8 cellular contexts compared by ENCODE assay signal in genomic region chr1:54052934-54053744, GRCh38. TPM values are rescaled to one million over a fixed set of nuclear protein-coding genes. Genes with fewer than 3 reads are reported as not detected.
DNase-seq lines count a peak whose midpoint lies in the region; ATAC-seq and TF ChIP-seq lines count a peak whose summit lies in the region.

TCEANC2 (plus strand) TSS chr1:54053608; CDS start chr1:54054423, 815 bp downstream.
A gene with protein sequence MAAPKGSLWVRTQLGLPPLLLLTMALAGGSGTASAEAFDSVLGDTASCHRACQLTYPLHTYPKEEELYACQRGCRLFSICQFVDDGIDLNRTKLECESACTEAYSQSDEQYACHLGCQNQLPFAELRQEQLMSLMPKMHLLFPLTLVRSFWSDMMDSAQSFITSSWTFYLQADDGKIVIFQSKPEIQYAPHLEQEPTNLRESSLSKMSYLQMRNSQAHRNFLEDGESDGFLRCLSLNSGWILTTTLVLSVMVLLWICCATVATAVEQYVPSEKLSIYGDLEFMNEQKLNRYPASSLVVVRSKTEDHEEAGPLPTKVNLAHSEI (minus strand): TSS chr1:54053204. CDS start chr1:54053188, 16 bp downstream.

- intact Hi-C loops in Right ventricle myocardium superior (cut with DNase I) (no loop called here), transverse colon (cut with DNase I; ENCODE audit: low total_unique reads) (no loop called here)

- no peaks in the 10 kb centered on the region for H3K9me2 ChIP-seq in SU-DHL-6 (replicated peaks; ENCODE audit: insufficient read depth, low read length)

- H3K27me3 ChIP-seq in SU-DHL-6 (ENCODE audit: low read length) (no peaks in the 10 kb centered on the region), parathyroid adenoma (ENCODE audit: control insufficient read depth, insufficient read depth, low read length) (no peaks in the 10 kb centered on the region), transverse colon (no peaks in the 10 kb centered on the region)

- H3K36me3 ChIP-seq in SU-DHL-6 (ENCODE audit: low read length) (no peaks in the 10 kb centered on the region), parathyroid adenoma (ENCODE audit: control insufficient read depth, insufficient read depth, low read length) (no peaks in the 10 kb centered on the region), transverse colon (no peaks in the 10 kb centered on the region)

- H3K79me2 ChIP-seq in SU-DHL-6 (ENCODE audit: insufficient read depth, low read length) (peaks cover 57% of the 10 kb centered on the region), parathyroid adenoma (peaks cover 15% of the 10 kb centered on the region)

- H3K4me2 ChIP-seq in SU-DHL-6 (ENCODE audit: low read depth, low read length, poor library complexity, severe bottlenecking) (peak within 1 kb of the TSS; percentile 92), parathyroid adenoma (ENCODE audit: low read length) (peak within 1 kb of the TSS; percentile 78)

- in situ Hi-C loops in transverse colon (cut with MboI; ENCODE audit: low pct_ligation_motif_present in 1 of 4, low pct_unique_long_range_greater_than_20kb in 1 of 4, low sequenced_read_pairs in 3 of 4), result loop anchor here in 1 of 4 donors (25.0 kb wide), 1 partner anchor 759 kb away; the partner anchor contains the start of gene TTC22

- peak; percentile 90 for TF ChIP-seq POLR2A in transverse colon (IDR thresholded peaks at IDR 0.05)

- H3F3A ChIP-seq in SU-DHL-6 (ENCODE audit: insufficient read depth), result peaks cover 8% of the 10 kb centered on the region

- peak within 1 kb of the TSS; percentile 93 for H3K9ac ChIP-seq in SU-DHL-6 (ENCODE audit: low read length)
- peak within 1 kb of the TSS; percentile 53 for H3K9ac ChIP-seq in parathyroid adenoma

- no peaks in the 10 kb centered on the region for H4K20me1 ChIP-seq in SU-DHL-6 (ENCODE audit: low read depth, low read length)

- DNase-seq in GM12865 (ENCODE audit: low read depth) (peak; percentile 99), NCI-H1417 (lab: John Stamatoyannopoulos, UW) (peak; percentile 97 to 99 (median 98)), Right ventricle myocardium superior (peak; percentile 99), transverse colon (peak; percentile 98)
- peak; percentile 95 for DNase-seq in activated naive CD8-positive, alpha-beta T cell treated with anti-CD3 and anti-CD28 coated beads, Interleukin-2, amount 50 U/mL, for 16 hours (ENCODE audit: low read depth, low spot score)

- peak within 1 kb of the TSS; percentile 87 for H2AFZ ChIP-seq in SU-DHL-6 (ENCODE audit: low read depth, low read length, severe bottlenecking)
- H2AFZ ChIP-seq in parathyroid adenoma, result peak within 1 kb of the TSS; percentile 95

- peak within 1 kb of the TSS; percentile 76 for H3K27ac ChIP-seq in SU-DHL-6 (ENCODE audit: low read depth, low read length)
- H3K27ac ChIP-seq in parathyroid adenoma, result peak within 1 kb of the TSS; percentile 83
- H3K27ac ChIP-seq in transverse colon, result peak within 1 kb of the TSS; percentile 95 to 99 (median 98)

- WGBS in transverse colon (ENCODE audit: low coverage in 1 of 2), 2 donors, result 0% methylated on average over 56 of the region's 59 CpGs; no CpG with 5 or more reads in 1 of the 2 donors

- TF ChIP-seq EP300 in transverse colon (IDR thresholded peaks at IDR 0.05; ENCODE audit: low read depth), result no peak

- H3K9me3 ChIP-seq in SU-DHL-6 (ENCODE audit: insufficient read depth, low read length), result no peaks in the 10 kb centered on the region
- no peaks in the 10 kb centered on the region for H3K9me3 ChIP-seq in parathyroid adenoma (ENCODE audit: control insufficient read depth, low read length)
- no peaks in the 10 kb centered on the region for H3K9me3 ChIP-seq in transverse colon

- TF ChIP-seq CTCF in GM12865 (IDR thresholded peaks at IDR 0.05; ENCODE audit: insufficient read depth, low read depth, low read length, missing control alignments), result no peak
- TF ChIP-seq CTCF in SU-DHL-6 (IDR thresholded peaks at IDR 0.05; ENCODE audit: insufficient read depth, low read length, poor library complexity, severe bottlenecking), result no peak
- TF ChIP-seq CTCF in parathyroid adenoma (IDR thresholded peaks at IDR 0.05), result no peak
- peak in 2 of 5 experiments; percentile 3 to 35 for TF ChIP-seq CTCF in transverse colon (IDR thresholded peaks at IDR 0.05)

- H3K4me1 ChIP-seq in parathyroid adenoma (peaks cover 3% of the 10 kb centered on the region), transverse colon (peaks cover 25 to 52% (median 39%) of the 10 kb centered on the region in 4 donors)

- ATAC-seq in HG02759 (IDR thresholded peaks at IDR 0.05; ENCODE audit: unreplicated experiment) (peak; percentile 93), Right ventricle myocardium superior (ENCODE audit: poor library complexity) (peak; percentile 97)

- H3K4me3 ChIP-seq in GM12865 (ENCODE audit: low read depth, low read length) (peak within 1 kb of the TSS; percentile 93), SU-DHL-6 (ENCODE audit: insufficient read depth, low read length, poor library complexity, severe bottlenecking) (peak within 1 kb of the TSS; percentile 92), parathyroid adenoma (ENCODE audit: low read depth, low read length) (peak within 1 kb of the TSS; percentile 69), transverse colon (peak within 1 kb of the TSS; percentile 68 to 92 (median 86))

RNA-seq across cellular contexts. Expression of gene TCEANC2, which starts in this region (rescaled TPM):
- total RNA-seq in Right ventricle myocardium superior, result 5.3 TPM
- total RNA-seq in transverse colon, result 1 to 10 TPM; 1.4 to 7.1 (median 5.7) TPM

RNA-seq across cellular contexts. Expression of the second gene that starts in this region (rescaled TPM):
- total RNA-seq in Right ventricle myocardium superior, result 310 TPM
- total RNA-seq in transverse colon, result 100 to 1,000 TPM in 3 of 4 donors, 10 to 100 TPM in 1; 71.6 to 858 (median 226) TPM

Comparison
In these comparisons a context has a peak if more than half of its experiments do, and no peak if none do; other contexts are left out.
1. Peak in every context shown above with its lines: DNase-seq, ATAC-seq, H3K4me3 ChIP-seq and H3K27ac ChIP-seq.